In genomic region chr17:68972119-68972704, GRCh38 we compare ENCODE assay signal across 8 cellular contexts. TPM values are rescaled to one million over a fixed set of nuclear protein-coding genes. Genes with fewer than 3 reads are reported as not detected.
DNase-seq lines count a peak whose midpoint lies in the region; ATAC-seq and TF ChIP-seq lines count a peak whose summit lies in the region.

No MANE protein-coding gene starts in this region.

- H3K4me2 ChIP-seq in OCI-LY3 (ENCODE audit: low read length) (no peak overlapping the region), fibroblast of lung (ENCODE audit: extremely low read depth, insufficient read depth, low read length) (no peak overlapping the region)

- H4K20me1 ChIP-seq in OCI-LY3 (ENCODE audit: insufficient read depth, low read length) (no peaks in the 10 kb centered on the region), fibroblast of lung (ENCODE audit: control insufficient read depth, extremely low read depth, insufficient read depth, low read length) (no peaks in the 10 kb centered on the region)

- H3K27ac ChIP-seq in OCI-LY3 (ENCODE audit: low read length) (no peak overlapping the region), fibroblast of lung (ENCODE audit: insufficient read depth, low read length) (no peak overlapping the region)
- no peak overlapping the region for H3K27ac ChIP-seq in CD8-positive, alpha-beta T cell (ENCODE audit: low read depth, low read length)

- H3K36me3 ChIP-seq in OCI-LY3 (replicated peaks; ENCODE audit: low read depth, low read length) (no peaks in the 10 kb centered on the region), fibroblast of lung (ENCODE audit: control insufficient read depth, insufficient read depth, low read length) (no peaks in the 10 kb centered on the region)
- H3K36me3 ChIP-seq in CD8-positive, alpha-beta T cell (ENCODE audit: insufficient read depth, low read length) = no peaks in the 10 kb centered on the region

- H3K9ac ChIP-seq in OCI-LY3 (ENCODE audit: low read length) (no peak overlapping the region), fibroblast of lung (ENCODE audit: insufficient read depth, low read length) (no peak overlapping the region)

- in situ Hi-C loops in GM13976 (cut with MboI; ENCODE audit: low sequenced_read_pairs, unreplicated experiment) = no loop called here

- no peaks in the 10 kb centered on the region for H3K9me3 ChIP-seq in OCI-LY3 (ENCODE audit: insufficient read depth, low read length)
- H3K9me3 ChIP-seq in fibroblast of lung (ENCODE audit: control insufficient read depth, insufficient read depth, low read depth, low read length) = no peaks in the 10 kb centered on the region
- no peaks in the 10 kb centered on the region for H3K9me3 ChIP-seq in CD8-positive, alpha-beta T cell (ENCODE audit: low read length)

- H3K4me1 Mint-ChIP-seq in osteocyte (ENCODE audit: unreplicated experiment) = peaks cover 4% of the 10 kb centered on the region
- no peaks in the 10 kb centered on the region for H3K4me1 Mint-ChIP-seq in activated T-helper 17 cell treated with anti-CD3 and anti-CD28 coated beads, Interleukin-2, amount 50 U/mL, for 72 hours
- H3K4me1 Mint-ChIP-seq in CD8-positive, alpha-beta T cell (ENCODE audit: low read depth) = no peaks in the 10 kb centered on the region

- no peak overlapping the region for H3K27ac Mint-ChIP-seq in osteocyte (ENCODE audit: unreplicated experiment)
- H3K27ac Mint-ChIP-seq in activated T-helper 17 cell treated with anti-CD3 and anti-CD28 coated beads, Interleukin-2, amount 50 U/mL, for 72 hours = no peak overlapping the region
- no peak overlapping the region for H3K27ac Mint-ChIP-seq in CD8-positive, alpha-beta T cell

- peaks cover 5% of the 10 kb centered on the region; the same call in 1 of the 2 replicates for H3K4me1 ChIP-seq in OCI-LY3 (ENCODE audit: low read length)
- no peaks in the 10 kb centered on the region for H3K4me1 ChIP-seq in fibroblast of lung (ENCODE audit: control insufficient read depth, extremely low read depth, insufficient read depth, low read length)
- no peaks in the 10 kb centered on the region for H3K4me1 ChIP-seq in CD8-positive, alpha-beta T cell (ENCODE audit: insufficient read depth, low read length)

- no peaks in the 10 kb centered on the region for H3K36me3 Mint-ChIP-seq in osteocyte (ENCODE audit: unreplicated experiment)
- no peaks in the 10 kb centered on the region for H3K36me3 Mint-ChIP-seq in activated T-helper 17 cell treated with anti-CD3 and anti-CD28 coated beads, Interleukin-2, amount 50 U/mL, for 72 hours (ENCODE audit: low read depth)
- H3K36me3 Mint-ChIP-seq in CD8-positive, alpha-beta T cell = no peaks in the 10 kb centered on the region

- ATAC-seq in activated T-helper 17 cell treated with anti-CD3 and anti-CD28 coated beads, Interleukin-2, amount 50 U/mL, for 72 hours (replicated peaks) = no peak
- ATAC-seq in CD8-positive, alpha-beta T cell = no peak

- H3K9me3 Mint-ChIP-seq in osteocyte (ENCODE audit: unreplicated experiment) = no peaks in the 10 kb centered on the region
- H3K9me3 Mint-ChIP-seq in activated T-helper 17 cell treated with anti-CD3 and anti-CD28 coated beads, Interleukin-2, amount 50 U/mL, for 72 hours = peaks cover 5% of the 10 kb centered on the region
- peaks cover 3% of the 10 kb centered on the region for H3K9me3 Mint-ChIP-seq in CD8-positive, alpha-beta T cell

- H3K4me3 ChIP-seq in OCI-LY3 (ENCODE audit: low read length) (no peak overlapping the region), fibroblast of lung (replicated peaks in 1 of 4; ENCODE audit: control extremely low read depth in 1 of 4, insufficient read depth in 1 of 4, low read depth in 3 of 4, low read length in 4 of 4) (no peak overlapping the region)
- H3K4me3 ChIP-seq in CD8-positive, alpha-beta T cell (ENCODE audit: low read depth, low read length) = no peak overlapping the region

- no peaks in the 10 kb centered on the region for H3K79me2 ChIP-seq in OCI-LY3 (ENCODE audit: low read length)
- no peaks in the 10 kb centered on the region for H3K79me2 ChIP-seq in fibroblast of lung (ENCODE audit: control insufficient read depth, insufficient read depth, low read length)

- H2AFZ ChIP-seq in OCI-LY3 (ENCODE audit: low read depth, low read length) (no peak overlapping the region), fibroblast of lung (ENCODE audit: low read length) (no peak overlapping the region)

- H3K27me3 ChIP-seq in OCI-LY3 (ENCODE audit: low read depth, low read length) (no peaks in the 10 kb centered on the region), fibroblast of lung (ENCODE audit: control insufficient read depth, insufficient read depth, low read length) (no peaks in the 10 kb centered on the region)
- no peaks in the 10 kb centered on the region for H3K27me3 ChIP-seq in CD8-positive, alpha-beta T cell (ENCODE audit: insufficient read depth, low read length)

- POLR2A ChIA-PET in CD8-positive, alpha-beta T cell (lab: Charles Lee) = no interaction called here

- H3K4me3 Mint-ChIP-seq in osteocyte (ENCODE audit: unreplicated experiment) = no peak overlapping the region
- H3K4me3 Mint-ChIP-seq in activated T-helper 17 cell treated with anti-CD3 and anti-CD28 coated beads, Interleukin-2, amount 50 U/mL, for 72 hours = no peak overlapping the region
- no peak overlapping the region for H3K4me3 Mint-ChIP-seq in CD8-positive, alpha-beta T cell

- H3K27me3 Mint-ChIP-seq in osteocyte (ENCODE audit: unreplicated experiment) = no peaks in the 10 kb centered on the region
- peaks cover 19% of the 10 kb centered on the region for H3K27me3 Mint-ChIP-seq in activated T-helper 17 cell treated with anti-CD3 and anti-CD28 coated beads, Interleukin-2, amount 50 U/mL, for 72 hours
- H3K27me3 Mint-ChIP-seq in CD8-positive, alpha-beta T cell (ENCODE audit: low read depth) = peaks cover 10% of the 10 kb centered on the region

- intact Hi-C loops in CD8-positive, alpha-beta T cell (cut with DNase I, micrococcal nuclease) = no loop called here

- peak; percentile 32 for TF ChIP-seq CTCF in GM13976 (IDR thresholded peaks at IDR 0.05; ENCODE audit: borderline replicate concordance, control extremely low read depth, extremely low read depth, insufficient read depth, missing control alignments)
- peak; percentile 80 for TF ChIP-seq CTCF in OCI-LY3 (IDR thresholded peaks at IDR 0.05; ENCODE audit: low read depth, low read length)
- TF ChIP-seq CTCF in fibroblast of lung (conservative IDR thresholded peaks at IDR 0.05 in 1 of 2, IDR thresholded peaks at IDR 0.05 in 1 of 2; ENCODE audit: low read depth in 1 of 2, low read length in 2 of 2) = peak; percentile 72 to 75
- peak; percentile 83 for TF ChIP-seq CTCF in osteocyte (IDR thresholded peaks at IDR 0.05)
- TF ChIP-seq CTCF in CD8-positive, alpha-beta T cell (IDR thresholded peaks at IDR 0.05) = no peak

- peak; percentile 30 for DNase-seq in GM13976 (ENCODE audit: low spot score)
- DNase-seq in fibroblast of lung (ENCODE audit: low read depth in 2 of 2) = peak; percentile 14 to 61
- DNase-seq in osteocyte (ENCODE audit: extremely low spot score, unreplicated experiment) = no peak
- DNase-seq in NCI-H526 (lab: John Stamatoyannopoulos, UW) = no peak
- DNase-seq in GF-D8 (lab: John Stamatoyannopoulos, UW) = no peak
- no peak for DNase-seq in CD8-positive, alpha-beta T cell

- CTCF ChIA-PET in CD8-positive, alpha-beta T cell (lab: Charles Lee) = no interaction called here

RNA-seq across cellular contexts. Expression of gene ABCA8, which starts 17.0 kb away (rescaled TPM):
- total RNA-seq in fibroblast of lung (42.6 and 47.2 TPM in 2 replicates), osteocyte (34.1 and 37.0 TPM in 2 replicates)
- polyA plus RNA-seq in fibroblast of lung = 6.4 and 9.5 TPM in 2 replicates
- polyA plus RNA-seq in fibroblast of lung (2012) = 4.7 and 7.2 TPM in 2 replicates
- polyA minus RNA-seq in fibroblast of lung (ENCODE audit: low replicate concordance) = 1.6 and 4.8 TPM in 2 replicates
- total RNA-seq in activated T-helper 17 cell treated with anti-CD3 and anti-CD28 coated beads, Interleukin-2, amount 50 U/mL, for 72 hours = not detected
- total RNA-seq in CD8-positive, alpha-beta T cell = not detected

Comparison
In these comparisons a context has a peak if more than half of its experiments do, and no peak if none do; other contexts are left out.
1. DNase-seq: peak in GM13976 (single experiment) and fibroblast of lung (2 of 2); none in osteocyte (single experiment), NCI-H526 (0 of 2), GF-D8 (single experiment) and CD8-positive, alpha-beta T cell (0 of 7).
2. RNA of gene ABCA8, which starts 17.0 kb away (total RNA-seq): 42.6 to 47.2 TPM in fibroblast of lung and 34.1 to 37.0 TPM in osteocyte; not detected in activated T-helper 17 cell treated with anti-CD3 and anti-CD28 coated beads, Interleukin-2, amount 50 U/mL, for 72 hours and not detected in CD8-positive, alpha-beta T cell; every median in the first group is over 10 times any median in the second.